ENCODE assay signal across 21 cellular contexts in genomic region chr15:93882133-93882532, GRCh38.
"Had no signal": no experiment of that assay in that cellular context is flagged by ENCODE, and none has a peak within 500 bp of the region (broad histone marks: within the 10 kb centered on the region; RNA-seq: fewer than 3 reads in every experiment).

No MANE protein-coding gene starts in this region.

- H3K27me3 ChIP-seq: esophagus squamous epithelium, gastrocnemius medialis, right lobe of liver, tibial artery had no signal

- ATAC-seq: gastrocnemius medialis; left colon; naive thymus-derived CD4-positive, alpha-beta T cell; right lobe of liver; stimulated activated effector memory CD8-positive, alpha-beta T cell treated with anti-CD3 and anti-CD28 coated beads, Interleukin-12 subunit alpha, Interleukin-12 subunit beta, amount 100 ng/mL, for 72 hours; stimulated activated naive CD8-positive, alpha-beta T cell treated with anti-CD3 and anti-CD28 coated beads, Interleukin-15, amount 100 ng/mL, for 72 hours; WTC11 had no signal

- DNase-seq: activated CD8-positive, alpha-beta memory T cell treated with anti-CD3 and anti-CD28 coated beads for 24 hours; activated CD8-positive, alpha-beta memory T cell treated with anti-CD3 and anti-CD28 coated beads, Interleukin-2, amount 50 U/mL, for 4 hours; activated naive CD4-positive, alpha-beta T cell; activated naive CD8-positive, alpha-beta T cell treated with anti-CD3 and anti-CD28 coated beads for 36 hours; activated T-cell treated with anti-CD3 and anti-CD28 coated beads, Interleukin-2, amount 50 U/mL, for 24 hours; cerebellar nuclear complex; esophagus squamous epithelium; gastrocnemius medialis; islet precursor cell; left colon; naive thymus-derived CD4-positive, alpha-beta T cell; occipital lobe; right lobe of liver; small intestine; stimulated activated CD4-positive, alpha-beta T cell treated with anti-CD3 and anti-CD28 coated beads, Interleukin-2, amount 100 ng/mL, for 24 hours; stimulated activated naive CD8-positive, alpha-beta T cell treated with anti-CD3 and anti-CD28 coated beads, Interleukin-15, amount 100 ng/mL, for 72 hours; tibial artery had no signal

- H3K9me3 ChIP-seq: esophagus squamous epithelium, gastrocnemius medialis, right lobe of liver, tibial artery had no signal

- H3K4me3 ChIP-seq: coronary artery, esophagus squamous epithelium, gastrocnemius medialis, lung, right lobe of liver, tibial artery had no signal

- H3K36me3 ChIP-seq: esophagus squamous epithelium, gastrocnemius medialis, right lobe of liver, tibial artery had no signal

- H3K4me1 ChIP-seq: gastrocnemius medialis, right lobe of liver had no signal

- H3K27ac ChIP-seq: coronary artery, gastrocnemius medialis, right lobe of liver, tibial artery had no signal
